26 cellular contexts compared by ENCODE assay signal in genomic region chr21:34764715-34765284, GRCh38.
"Had no signal": no experiment of that assay in that cellular context is flagged by ENCODE, and none has a peak within 500 bp of the region (broad histone marks: within the 10 kb centered on the region; RNA-seq: fewer than 3 reads in every experiment).

No MANE protein-coding gene starts in this region.

- H3K27me3 ChIP-seq: stomach, suprapubic skin, testis, thyroid gland, tibial artery, tibial nerve, transverse colon, upper lobe of left lung, upper lobe of right lung, uterus, vagina had no signal

- ATAC-seq: stimulated activated effector memory CD8-positive, alpha-beta T cell treated with anti-CD3 and anti-CD28 coated beads, Interleukin-12 subunit alpha, Interleukin-12 subunit beta, amount 100 ng/mL, for 72 hours; stimulated activated memory B cell treated with anti-CD40 and anti-IgM and Interleukin-4, amounts not matched to agents 10 μg/mL and 1 μg/mL and 100 μg/mL, for 72 hours; stimulated activated naive B cell treated with anti-CD40 and anti-IgM and Interleukin-4, amounts not matched to agents 10 μg/mL and 1 μg/mL and 100 μg/mL, for 72 hours; stimulated activated naive CD8-positive, alpha-beta T cell treated with anti-CD3 and anti-CD28 coated beads, Interleukin-15, amount 100 ng/mL, for 72 hours; stimulated activated naive CD8-positive, alpha-beta T cell treated with anti-CD3 and anti-CD28 coated beads, Interleukin-15, Interleukin-2, amounts not matched to agents 100 U/mL and 50 U/mL, for 24 hours; upper lobe of right lung had no signal

- H3K4me3 ChIP-seq: stomach, suprapubic skin, testis, thoracic aorta, thyroid gland, tibial artery, tibial nerve, transverse colon, upper lobe of left lung, upper lobe of right lung, uterus, vagina had no signal

- H3K27ac ChIP-seq: stomach, suprapubic skin, testis, thoracic aorta, thyroid gland, tibial artery, tibial nerve, transverse colon, upper lobe of left lung, upper lobe of right lung, uterus, vagina had no signal

- H3K36me3 ChIP-seq: stomach, suprapubic skin, thoracic aorta, thyroid gland, tibial artery, tibial nerve, transverse colon, upper lobe of left lung, upper lobe of right lung, uterus, vagina had no signal

- H3K9me3 ChIP-seq: stomach, suprapubic skin, testis, thyroid gland, tibial artery, upper lobe of left lung, upper lobe of right lung, uterus, vagina had no signal

- H3K4me1 ChIP-seq: stomach, suprapubic skin, testis, thyroid gland, tibial artery, tibial nerve, transverse colon, upper lobe of left lung, upper lobe of right lung, uterus, vagina had no signal

- FAIRE-seq: urothelium cell line had no signal

- DNase-seq: stimulated activated CD4-positive, alpha-beta T cell treated with anti-CD3 and anti-CD28 coated beads, Interleukin-2, amount 100 ng/mL, for 48 hours; stimulated activated CD4-positive, alpha-beta T cell treated with anti-CD3 and anti-CD28 coated beads, Interleukin-4, amount 100 ng/mL, for 1 hour; stimulated activated CD4-positive, alpha-beta T cell treated with anti-CD3 and anti-CD28 coated beads, Interleukin-4, amount 100 ng/mL, for 24 hours; stimulated activated CD4-positive, alpha-beta T cell treated with anti-CD3 and anti-CD28 coated beads, Interleukin-4, amount 100 ng/mL, for 4 hours; stimulated activated CD8-positive, alpha-beta memory T cell treated with anti-CD3 and anti-CD28 coated beads, Interleukin-4, amount 100 ng/mL, for 48 hours; stimulated activated naive B cell treated with anti-CD40 and anti-IgM and Interleukin-4, amounts not matched to agents 10 μg/mL and 1 μg/mL and 100 μg/mL, for 72 hours; stimulated activated naive CD4-positive, alpha-beta T cell; stimulated activated naive CD4-positive, alpha-beta T cell treated with Interleukin-2 at 50 U/mL for 16 hours; stimulated activated naive CD8-positive, alpha-beta T cell treated with anti-CD3 and anti-CD28 coated beads, Interleukin-15, amount 100 ng/mL, for 72 hours; stimulated activated naive CD8-positive, alpha-beta T cell treated with anti-CD3 and anti-CD28 coated beads, Interleukin-15, Interleukin-2, amounts not matched to agents 100 U/mL and 50 U/mL, for 24 hours; stomach; substantia nigra; testis; thyroid gland; tibial artery; transverse colon; upper lobe of left lung; upper lobe of right lung; uterus had no signal
